In genomic region chr1:24204116-24204515, GRCh38 we compare ENCODE assay signal across 16 cellular contexts.
"Had no signal": no experiment of that assay in that cellular context is flagged by ENCODE, and none has a peak within 500 bp of the region (broad histone marks: within the 10 kb centered on the region; RNA-seq: fewer than 3 reads in every experiment).

No MANE protein-coding gene starts in this region.

- DNase-seq: activated CD4-positive, alpha-beta T cell treated with anti-CD3 and anti-CD28 coated beads, Interleukin-2, amount 10 ng/mL, durations not matched to agents 24 days and 14 days; activated effector memory CD4-positive, alpha-beta T cell treated with Interleukin-2 at 50 U/mL for 16 hours; activated naive CD4-positive, alpha-beta T cell treated with anti-CD3 and anti-CD28 coated beads for 36 hours; amygdala; foreskin melanocyte; left ventricle myocardium inferior; naive thymus-derived CD8-positive, alpha-beta T cell; ovary; stimulated activated CD8-positive, alpha-beta memory T cell treated with anti-CD3 and anti-CD28 coated beads, Interleukin-4, amount 100 ng/mL, for 48 hours; stimulated activated naive CD4-positive, alpha-beta T cell; testis had no signal

- H3K79me2 ChIP-seq: hepatocyte had no signal

- H3K27ac ChIP-seq: coronary artery, hepatocyte, left ventricle myocardium inferior, ovary, testis, upper lobe of left lung had no signal

- H2AFZ ChIP-seq: hepatocyte had no signal

- H3K4me3 ChIP-seq: coronary artery, hepatocyte, left ventricle myocardium inferior, ovary, prostate gland, testis, upper lobe of left lung had no signal

- H3K4me2 ChIP-seq: hepatocyte had no signal

- H3K36me3 ChIP-seq: left ventricle myocardium inferior, ovary, prostate gland, upper lobe of left lung had no signal

- ATAC-seq: naive thymus-derived CD8-positive, alpha-beta T cell had no signal

- H3K9me3 ChIP-seq: left ventricle myocardium inferior, ovary, prostate gland, testis, upper lobe of left lung had no signal

- H3K27me3 ChIP-seq: hepatocyte, ovary, testis, upper lobe of left lung had no signal

- FAIRE-seq: bronchial epithelial cell had no signal
